ENCODE assay signal across 1 cellular context in the genomic region with DNA sequence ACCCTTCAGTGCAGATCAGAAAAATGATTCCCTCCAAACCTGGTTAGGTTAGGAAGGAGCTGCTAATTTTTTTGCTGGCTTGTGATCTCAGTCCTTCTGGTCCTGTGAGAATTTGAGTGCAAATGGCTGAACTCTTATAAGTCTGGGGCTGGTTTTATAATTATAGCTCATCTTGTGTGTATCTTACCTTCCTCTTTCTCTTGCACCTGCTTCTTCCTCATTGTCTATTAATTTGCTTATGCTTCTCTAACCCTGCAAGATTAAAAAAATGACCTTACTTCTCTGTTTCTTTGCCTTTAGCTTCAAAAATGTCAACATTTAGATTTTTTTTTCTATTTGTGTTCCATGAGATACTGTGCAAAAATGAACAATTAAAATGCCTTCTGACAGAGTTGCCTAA.
TF ChIP-seq lines count a peak whose summit lies in the region.

No MANE protein-coding gene starts in this region.

TF ChIP-seq in H1, 55 proteins besides CTCF, POLR2A, EP300 and RAD21:
- no peak for TF ChIP-seq SRF (IDR thresholded peaks at IDR 0.05; ENCODE audit: low read depth, low read length)
- no peak for TF ChIP-seq SUZ12 (IDR thresholded peaks at IDR 0.05; ENCODE audit: low read length)
- TF ChIP-seq, protein P1, sequence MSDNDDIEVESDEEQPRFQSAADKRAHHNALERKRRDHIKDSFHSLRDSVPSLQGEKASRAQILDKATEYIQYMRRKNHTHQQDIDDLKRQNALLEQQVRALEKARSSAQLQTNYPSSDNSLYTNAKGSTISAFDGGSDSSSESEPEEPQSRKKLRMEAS (IDR thresholded peaks at IDR 0.05) = no peak
- no peak for TF ChIP-seq SP1 (IDR thresholded peaks at IDR 0.05; ENCODE audit: low read depth, low read length)
- no peak for TF ChIP-seq MAFK (IDR thresholded peaks at IDR 0.05; ENCODE audit: low read depth, low read length)
- TF ChIP-seq CTBP2 (IDR thresholded peaks at IDR 0.05; ENCODE audit: borderline replicate concordance, insufficient read depth, insufficient read length, low read length) = no peak
- TF ChIP-seq FOSL1 (IDR thresholded peaks at IDR 0.05; ENCODE audit: insufficient read depth, low read depth, low read length) = no peak
- TF ChIP-seq RBBP5 (IDR thresholded peaks at IDR 0.05; ENCODE audit: borderline replicate concordance, low read depth, low read length) = no peak
- TF ChIP-seq YY1 (IDR thresholded peaks at IDR 0.05; ENCODE audit: low read depth, low read length) = no peak
- TF ChIP-seq TAF1 (IDR thresholded peaks at IDR 0.05; ENCODE audit: low read depth, low read length) = no peak
- TF ChIP-seq EZH2 (IDR thresholded peaks at IDR 0.05; ENCODE audit: low read depth, low read length, severe bottlenecking) = no peak
- TF ChIP-seq SP4 (IDR thresholded peaks at IDR 0.05; ENCODE audit: low read length) = no peak
- TF ChIP-seq ASH2L (IDR thresholded peaks at IDR 0.05; ENCODE audit: low read length) = no peak
- TF ChIP-seq CBX8 (IDR thresholded peaks at IDR 0.05; ENCODE audit: borderline replicate concordance, low read depth, low read length) = no peak
